In the genomic region with DNA sequence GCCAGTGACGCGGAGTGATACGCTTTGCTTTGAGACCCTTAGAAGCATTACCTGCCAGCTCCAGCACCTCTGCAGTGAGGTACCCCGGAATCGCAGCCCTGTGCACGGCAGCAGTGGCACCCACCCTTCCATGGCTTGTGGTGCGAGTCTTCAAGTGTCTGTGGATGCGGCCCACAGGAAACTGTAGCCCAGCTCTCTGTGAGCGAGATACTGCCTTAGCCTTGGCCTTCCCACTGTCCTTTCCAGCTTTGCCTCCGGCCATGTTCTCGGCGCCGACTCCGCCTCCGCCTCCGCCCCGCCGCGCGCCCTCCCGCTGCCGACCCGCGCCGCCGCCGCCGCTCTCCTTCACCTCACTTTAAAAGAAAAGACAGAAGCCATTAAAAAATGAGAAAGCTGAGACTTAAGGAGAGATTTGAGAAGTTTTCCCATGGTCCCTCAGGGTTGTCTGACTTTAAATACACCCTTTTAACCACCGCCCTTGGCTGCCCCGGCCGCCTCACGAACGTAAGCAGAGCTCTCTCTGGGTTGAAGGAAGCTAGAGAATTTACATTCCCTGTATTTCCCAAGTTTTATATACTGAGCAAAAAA, we compare ENCODE assay signal across 8 cellular contexts.
A peak's percentile ranks its signal among the peaks of the same experiment; 100 is the strongest.
DNase-seq lines count a peak whose midpoint lies in the region; ATAC-seq and TF ChIP-seq lines count a peak whose summit lies in the region.

No MANE protein-coding gene starts in this region.

- H3K36me3 Mint-ChIP-seq in IgD-negative memory B cell = peaks cover 4% of the 10 kb centered on the region

- peaks cover 1% of the 10 kb centered on the region for H3K4me1 ChIP-seq in right cardiac atrium (ENCODE audit: control insufficient read depth, insufficient read depth, low read length)

- H3K27me3 ChIP-seq in right cardiac atrium (ENCODE audit: control insufficient read depth, insufficient read depth) = no peaks in the 10 kb centered on the region

- ATAC-seq in right cardiac atrium (peak; percentile 76 to 85), HG02610 (IDR thresholded peaks at IDR 0.05; ENCODE audit: unreplicated experiment) (no peak)

- H3K9me3 ChIP-seq in right cardiac atrium (ENCODE audit: control insufficient read depth, low read length) = no peaks in the 10 kb centered on the region

- H3K27ac Mint-ChIP-seq in IgD-negative memory B cell = no peak overlapping the region

- peak overlapping the region; percentile 53 for H3K4me3 ChIP-seq in AG10803 (ENCODE audit: low read length)
- H3K4me3 ChIP-seq in right cardiac atrium (ENCODE audit: low read length) = peak overlapping the region; percentile 67

- intact Hi-C loops in right cardiac atrium (cut with DNase I) = no loop called here

- H3K9me3 Mint-ChIP-seq in IgD-negative memory B cell = peaks cover 0 to 2% (median 0%) of the 10 kb centered on the region in 3 donors

- peaks cover 18% of the 10 kb centered on the region for H3K27me3 Mint-ChIP-seq in IgD-negative memory B cell

- DNase-seq in AG10803 (ENCODE audit: low read depth) (peak; percentile 25), amniotic epithelial cell (ENCODE audit: low read depth) (peak; percentile 57), right cardiac atrium (peak; percentile 27 to 71 (median 71)), putamen (ENCODE audit: low spot score) (peak; percentile 56), GM19238 (ENCODE audit: insufficient read length, low spot score) (no peak)
- DNase-seq in central memory CD4-positive, alpha-beta T cell = no peak

- no peak for TF ChIP-seq CTCF in AG10803 (conservative IDR thresholded peaks at IDR 0.05; ENCODE audit: low read length)

- peaks cover 6 to 10% (median 8%) of the 10 kb centered on the region in 3 donors for H3K4me1 Mint-ChIP-seq in IgD-negative memory B cell

- H3K27ac ChIP-seq in right cardiac atrium (ENCODE audit: low read length) = peak overlapping the region; percentile 99

- 11% methylated on average over 33 of the region's 33 CpGs for WGBS in right cardiac atrium

- peak overlapping the region; percentile 85 to 91 (median 86) for H3K4me3 Mint-ChIP-seq in IgD-negative memory B cell

Comparison
In these comparisons a context has a peak if more than half of its experiments do, and no peak if none do; other contexts are left out.
1. DNase-seq: peak in AG10803 (single experiment), amniotic epithelial cell (single experiment), right cardiac atrium (3 of 3) and putamen (single experiment); none in central memory CD4-positive, alpha-beta T cell (single experiment) and GM19238 (single experiment).